Comparison of ENCODE assay signal across 8 cellular contexts in the genomic region with DNA sequence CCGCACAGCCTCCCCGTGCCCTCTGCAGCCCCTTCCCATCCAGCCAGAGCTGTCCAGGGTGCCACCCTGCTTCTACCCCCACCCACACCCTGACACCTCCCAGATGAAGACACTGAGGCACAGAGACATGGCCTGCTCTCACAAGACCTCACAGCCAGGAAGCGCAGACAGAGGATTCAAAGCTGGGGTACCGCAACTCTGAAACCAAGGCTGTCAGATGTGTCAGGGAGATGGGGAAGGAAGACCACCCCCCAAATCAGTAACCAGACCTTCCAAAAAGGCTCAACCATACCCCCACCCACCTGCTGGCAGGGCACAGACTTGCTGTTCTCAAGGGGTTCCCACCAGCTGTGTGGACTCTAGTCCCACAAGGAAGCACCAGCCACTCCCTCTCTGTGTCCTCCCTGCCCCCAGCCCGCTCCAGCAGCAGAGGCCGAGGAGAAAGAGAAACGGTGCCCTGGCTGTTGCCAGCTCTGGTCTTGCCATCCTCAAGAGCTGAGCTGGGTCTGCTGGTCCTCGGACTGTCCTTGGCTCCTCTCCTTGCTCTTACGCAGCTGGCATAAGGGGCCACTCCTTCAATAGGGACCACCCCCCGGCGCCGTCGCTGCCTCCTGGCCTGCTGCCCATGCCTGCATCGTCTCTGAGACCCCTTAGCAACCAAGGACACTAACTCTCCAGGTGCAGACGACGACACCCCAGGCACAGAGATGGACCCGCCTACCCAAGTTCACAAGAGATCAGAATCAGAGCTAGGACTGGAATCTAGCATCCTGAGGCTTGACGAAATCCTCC. TPM values are rescaled to one million over a fixed set of nuclear protein-coding genes. Genes with fewer than 3 reads are reported as not detected.
DNase-seq lines count a peak whose midpoint lies in the region; ATAC-seq and TF ChIP-seq lines count a peak whose summit lies in the region.

No MANE protein-coding gene starts in this region.

- intact Hi-C loops in mucosa of descending colon (cut with DNase I, micrococcal nuclease) (no loop called here), aorta (cut with DNase I) (loop anchor here in 1 of 2 donors (5.0 kb wide), 1 partner anchor 40 kb away; no protein-coding TSS in a partner anchor)

- peaks cover 64% of the 10 kb centered on the region for H3K4me1 ChIP-seq in Loucy (ENCODE audit: insufficient read depth, low read length, poor library complexity, severe bottlenecking)
- H3K4me1 ChIP-seq in mucosa of descending colon (ENCODE audit: low read depth) = peaks cover 52% of the 10 kb centered on the region
- H3K4me1 ChIP-seq in aorta (ENCODE audit: control insufficient read depth in 1 of 2, insufficient read depth in 2 of 2, low read length in 2 of 2) = no peaks in the 10 kb centered on the region

- H3K36me3 ChIP-seq in Loucy (ENCODE audit: insufficient read depth, low read length) (no peaks in the 10 kb centered on the region), mucosa of descending colon (ENCODE audit: low read depth) (no peaks in the 10 kb centered on the region), aorta (ENCODE audit: control insufficient read depth in 1 of 2, insufficient read depth in 2 of 2, low read length in 1 of 2) (no peaks in the 10 kb centered on the region)

- WGBS in aorta, 2 donors = 1% methylated on average over 18 of the region's 18 CpGs

- H3K27ac Mint-ChIP-seq in chondrocyte (ENCODE audit: unreplicated experiment) = peak overlapping the region; percentile 95

- DNase-seq in C1 segment of cervical spinal cord (lab: John Stamatoyannopoulos, UW) (peak in 10 of 14 donors; percentile 45 to 77 (median 69)), chondrocyte (ENCODE audit: low spot score) (no peak), mucosa of descending colon (peak; percentile 75 to 84 (median 82)), aorta (peak; percentile 78 to 83), dedifferentiated amniotic fluid mesenchymal stem cell (ENCODE audit: extremely low spot score) (no peak)
- no peak for DNase-seq in central memory CD4-positive, alpha-beta T cell

- TF ChIP-seq CTCF in Loucy (conservative IDR thresholded peaks at IDR 0.05; ENCODE audit: low read length) (no peak), chondrocyte (IDR thresholded peaks at IDR 0.05) (no peak), mucosa of descending colon (IDR thresholded peaks at IDR 0.05) (no peak)

- peak overlapping the region; percentile 93 for H3K9ac ChIP-seq in Loucy (ENCODE audit: low read depth, low read length, poor library complexity, severe bottlenecking)

- H3K4me3 ChIP-seq in Loucy (ENCODE audit: low read length, poor library complexity, severe bottlenecking) = peak overlapping the region; percentile 90
- peak overlapping the region; percentile 40 for H3K4me3 ChIP-seq in mucosa of descending colon
- H3K4me3 ChIP-seq in aorta (ENCODE audit: low read length in 2 of 2) = peak overlapping the region; percentile 11 to 31

- H3K4me2 ChIP-seq in Loucy (ENCODE audit: low read depth, low read length, poor library complexity, severe bottlenecking) = peak overlapping the region; percentile 97

- H3K27me3 ChIP-seq in Loucy (ENCODE audit: insufficient read depth, low read length, poor library complexity, severe bottlenecking) (no peaks in the 10 kb centered on the region), aorta (ENCODE audit: control insufficient read depth in 1 of 2, insufficient read depth in 2 of 2, low read length in 1 of 2) (no peaks in the 10 kb centered on the region)

- peaks cover 80% of the 10 kb centered on the region for H3K4me1 Mint-ChIP-seq in chondrocyte (ENCODE audit: low read depth)

- H3F3A ChIP-seq in Loucy (ENCODE audit: low read depth) = peaks cover 11% of the 10 kb centered on the region; the same call in 1 of the 2 replicates

- peak overlapping the region; percentile 93 for H3K4me3 Mint-ChIP-seq in chondrocyte (ENCODE audit: unreplicated experiment)

- H3K79me2 ChIP-seq in Loucy (ENCODE audit: insufficient read depth, low read length) = peaks cover 83% of the 10 kb centered on the region

- ATAC-seq in mucosa of descending colon (peak; percentile 61), aorta (ENCODE audit: low FRiP score) (peak; percentile 37), HG02642 (IDR thresholded peaks at IDR 0.05; ENCODE audit: poor library complexity, unreplicated experiment) (no peak)

- no peak overlapping the region for H2AFZ ChIP-seq in Loucy (ENCODE audit: low read length)

- H4K20me1 ChIP-seq in Loucy (ENCODE audit: insufficient read depth, low read length, poor library complexity, severe bottlenecking) = peaks cover 23% of the 10 kb centered on the region

- peak overlapping the region; percentile 20 to 83 for H3K27ac ChIP-seq in aorta (ENCODE audit: low read depth in 1 of 2, low read length in 2 of 2)

- H3K9me2 ChIP-seq in Loucy (replicated peaks; ENCODE audit: low read depth, low read length) = no peaks in the 10 kb centered on the region

- no peaks in the 10 kb centered on the region for H3K27me3 Mint-ChIP-seq in chondrocyte (ENCODE audit: low read depth)

- peaks cover 1% of the 10 kb centered on the region for H3K36me3 Mint-ChIP-seq in chondrocyte (ENCODE audit: low read depth)

- H3K9me3 Mint-ChIP-seq in chondrocyte (ENCODE audit: low read depth) = no peaks in the 10 kb centered on the region

- H3K9me3 ChIP-seq in Loucy (ENCODE audit: insufficient read depth, low read depth, low read length) (no peaks in the 10 kb centered on the region), mucosa of descending colon (no peaks in the 10 kb centered on the region), aorta (ENCODE audit: control insufficient read depth, low read length) (no peaks in the 10 kb centered on the region)

RNA-seq across cellular contexts. Expression of gene AKNA, which starts 0.7 kb away (rescaled TPM):
- total RNA-seq in chondrocyte (19.1 to 43.1 TPM (median 43.0 TPM) in 3 replicates), mucosa of descending colon (10 to 100 TPM; 29.3 to 45.1 (median 44.9) TPM), aorta (10 to 100 TPM; 36.5 to 56.0 TPM)
- polyA plus RNA-seq in aorta = 10 to 100 TPM; 11.9 to 27.5 TPM

RNA-seq across cellular contexts. Expression of gene ORM2, which starts 57.4 kb away (rescaled TPM):
- not detected in 3 replicates for total RNA-seq in chondrocyte
- 1 to 10 TPM in 1 of 3 donors, not detected in 2; 1.0 TPM for total RNA-seq in mucosa of descending colon
- total RNA-seq in aorta = not detected
- polyA plus RNA-seq in aorta = not detected

Comparison
In these comparisons a context has a peak if more than half of its experiments do, and no peak if none do; other contexts are left out.
1. DNase-seq: peak in C1 segment of cervical spinal cord (10 of 14), mucosa of descending colon (3 of 3) and aorta (2 of 2); none in chondrocyte (single experiment), central memory CD4-positive, alpha-beta T cell (single experiment) and dedifferentiated amniotic fluid mesenchymal stem cell (single experiment).
2. H3K4me3 ChIP-seq: peak in every context shown above with its lines; median percentile 90 in Loucy; 40 in mucosa of descending colon; 21 in aorta.